ENCODE assay signal across 8 cellular contexts in the genomic region with DNA sequence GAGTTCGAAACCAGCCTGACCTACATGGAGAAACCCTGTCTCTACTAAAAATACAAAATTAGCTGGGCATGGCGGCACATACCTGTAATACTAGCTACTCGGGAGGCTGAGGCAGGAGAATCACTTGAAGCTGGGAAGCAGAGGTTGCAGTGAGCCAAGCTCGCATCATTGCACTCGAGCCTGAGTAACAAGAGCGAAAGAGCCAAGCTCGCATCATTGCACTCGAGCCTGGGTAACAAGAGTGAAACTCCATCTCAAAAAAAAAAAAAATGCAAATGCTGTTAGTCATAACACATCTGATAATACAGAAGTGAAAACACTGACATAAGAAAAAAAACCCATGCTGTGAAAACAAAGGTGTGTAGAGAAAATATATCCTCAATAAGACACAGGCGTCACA.
DNase-seq lines count a peak whose midpoint lies in the region; ATAC-seq, FAIRE-seq and TF ChIP-seq lines count a peak whose summit lies in the region.
"Not testable (repeated sequence)": the region's sequence is repeated elsewhere in the genome, so short reads cannot be mapped to it uniquely, and the experiment has no call there.

No MANE protein-coding gene starts in this region.

- peak; percentile 55 to 60; a peak in 2 of 4 replicates for TF ChIP-seq EP300 in GM12878 (IDR thresholded peaks at IDR 0.05; ENCODE audit: borderline replicate concordance in 1 of 2, control insufficient read depth in 1 of 2, low read depth in 2 of 2, low read length in 2 of 2)

- not testable (repeated sequence) for H3K9me3 ChIP-seq in OCI-LY7 (ENCODE audit: low read length); GM12878 (replicated peaks; ENCODE audit: control insufficient read depth, insufficient read depth, low read length)

- BruUV-seq in OCI-LY7 (replicated peaks; lab: Mats Ljungman, UMichigan); GM12878 (replicated peaks; lab: Mats Ljungman, UMichigan): not testable (repeated sequence)

- not testable (repeated sequence) for H3K9me2 ChIP-seq in OCI-LY7 (ENCODE audit: insufficient read depth, low read length)

- not testable (repeated sequence) for H3K36me3 ChIP-seq in OCI-LY7 (ENCODE audit: insufficient read depth, low read length); GM12878 (ENCODE audit: control insufficient read depth in 2 of 2, insufficient read depth in 2 of 2, low read length in 1 of 2)

- FAIRE-seq in GM12878 (lab: Jason Lieb, UNC) = peak; percentile 59

- peak overlapping the region; percentile 74 for H3K4me2 ChIP-seq in OCI-LY7 (ENCODE audit: low read length)
- H3K4me2 ChIP-seq in GM12878 (ENCODE audit: control insufficient read depth, insufficient read depth) = not testable (repeated sequence)

- H3K27me3 ChIP-seq in GM12878 (replicated peaks in 1 of 2; ENCODE audit: control insufficient read depth in 2 of 2, insufficient read depth in 2 of 2, low read length in 1 of 2) = not testable (repeated sequence)

- DNase-seq in GM10266 (ENCODE audit: extremely low spot score) = peak; percentile 17
- peak; percentile 88 for DNase-seq in OCI-LY7 (ENCODE audit: low spot score)
- peak; percentile 24 for DNase-seq in GM12878 (ENCODE audit: low read depth, low spot score)
- peak; percentile 26 for DNase-seq in stimulated activated CD8-positive, alpha-beta memory T cell treated with anti-CD3 and anti-CD28 coated beads, Interleukin-4, amount 100 ng/mL, for 48 hours

- not testable (repeated sequence) for TF ChIP-seq POLR2A in GM12878 (IDR thresholded peaks at IDR 0.05; ENCODE audit: low read depth, low read length)

- H3K4me1 ChIP-seq in OCI-LY7 (ENCODE audit: insufficient read depth, low read length, poor library complexity, severe bottlenecking) = peaks cover 60% of the 10 kb centered on the region
- H3K4me1 ChIP-seq in GM12878 (ENCODE audit: control insufficient read depth, insufficient read depth, low read length) = not testable (repeated sequence)

- H3K4me3 ChIP-seq in OCI-LY7 (ENCODE audit: low read depth, low read length, poor library complexity, severe bottlenecking) = peak overlapping the region; percentile 62
- H3K4me3 ChIP-seq in GM12878 = not testable (repeated sequence)

- not testable (repeated sequence) for H3K9ac ChIP-seq in GM12878 (ENCODE audit: control insufficient read depth, insufficient read depth, low read length)

- not testable (repeated sequence) for H4K20me1 ChIP-seq in OCI-LY7 (ENCODE audit: insufficient read depth, low read length); GM12878 (ENCODE audit: control insufficient read depth, insufficient read depth)

- POLR2A ChIA-PET in OCI-LY7 (lab: Charles Lee) = interaction anchor here (0.6 to 2.4 kb wide), 12 partner anchors 8 to 436 kb away, joined by 3 to 11 read pairs (median 3); no protein-coding TSS in a partner anchor
- POLR2A ChIA-PET in GM12878 (lab: Charles Lee) = not testable (repeated sequence)

- CTCF ChIA-PET in OCI-LY7 (lab: Charles Lee; ENCODE audit: unreplicated experiment) = interaction anchor here (0.7 kb wide), 1 partner anchor 152 kb away, joined by 3 read pairs; no protein-coding TSS in a partner anchor
- CTCF ChIA-PET in GM12878 (lab: Yijun Ruan, JAX) = interaction anchor here (0.9 kb wide), 1 partner anchor 201 kb away, joined by 3 read pairs; no protein-coding TSS in a partner anchor

- RAD21 ChIA-PET in GM12878 (lab: Charles Lee; ENCODE audit: unreplicated experiment) = not testable (repeated sequence)

- H3K79me2 ChIP-seq in OCI-LY7 (ENCODE audit: insufficient read depth, low read depth, low read length) = peaks cover 29% of the 10 kb centered on the region
- H3K79me2 ChIP-seq in GM12878 (ENCODE audit: control insufficient read depth, insufficient read depth, low read length) = not testable (repeated sequence)

- peak; percentile 100 for ATAC-seq in GM19023 (IDR thresholded peaks at IDR 0.05; ENCODE audit: unreplicated experiment)
- peak; percentile 99 for ATAC-seq in GM21515 (IDR thresholded peaks at IDR 0.05; ENCODE audit: unreplicated experiment)
- ATAC-seq in HG02884 (IDR thresholded peaks at IDR 0.05; ENCODE audit: unreplicated experiment) = peak; percentile 99
- ATAC-seq in HG03354 (IDR thresholded peaks at IDR 0.05; ENCODE audit: poor library complexity, severe bottlenecking, unreplicated experiment) = peak; percentile 100
- ATAC-seq in GM12878 = peak; percentile 98

- SMC1A ChIA-PET in GM12878 (lab: Charles Lee; ENCODE audit: uncharacterized antibody, unreplicated experiment) = interaction anchor here (0.7 kb wide), 1 partner anchor 194 kb away, joined by 3 read pairs; no protein-coding TSS in a partner anchor

- peak overlapping the region; percentile 73 for H3K27ac ChIP-seq in OCI-LY7 (ENCODE audit: low read depth, low read length, poor library complexity, severe bottlenecking)
- H3K27ac ChIP-seq in GM12878 (ENCODE audit: control insufficient read depth, insufficient read depth) = not testable (repeated sequence)

- TF ChIP-seq CTCF in GM10266 (IDR thresholded peaks at IDR 0.05; ENCODE audit: control insufficient read depth, insufficient read depth, low read depth, missing control alignments); OCI-LY7 (conservative IDR thresholded peaks at IDR 0.05; ENCODE audit: low read length); GM12878 (IDR thresholded peaks at IDR 0.05 in 2 of 3, conservative IDR thresholded peaks at IDR 0.05 in 1 of 3; ENCODE audit: control insufficient read depth in 2 of 3, extremely low read depth in 1 of 3, insufficient read depth in 1 of 3, low read depth in 3 of 3, low read length in 3 of 3): not testable (repeated sequence)

- in situ Hi-C loops in GM12878 (cut with MboI) = not testable (repeated sequence)

- H2AFZ ChIP-seq in OCI-LY7 (ENCODE audit: low read length) = peak overlapping the region; percentile 79
- H2AFZ ChIP-seq in GM12878 (ENCODE audit: control insufficient read depth, low read depth, low read length) = not testable (repeated sequence)

- intact Hi-C loops in OCI-LY7 (cut with micrococcal nuclease; ENCODE audit: unreplicated experiment) = loop anchor here (1.0 to 5.0 kb wide), 3 partner anchors 66 to 105 kb away; a partner anchor contains a TSS
- intact Hi-C loops in GM12878 (cut with micrococcal nuclease; ENCODE audit: unreplicated experiment) = not testable (repeated sequence)

- WGBS in GM12878 (ENCODE audit: insufficient coverage, insufficient replicate concordance, low lambda C conversion rate, missing lambda C conversion rate) = 0% methylated on average over 9 of the region's 9 CpGs

- not testable (repeated sequence) for TF ChIP-seq RAD21 in GM12878 (IDR thresholded peaks at IDR 0.05; ENCODE audit: insufficient read depth, low read depth, low read length)

TF ChIP-seq in GM12878, 131 proteins besides CTCF, POLR2A, EP300 and RAD21 (continues in another document):
- TF ChIP-seq, protein P1, sequence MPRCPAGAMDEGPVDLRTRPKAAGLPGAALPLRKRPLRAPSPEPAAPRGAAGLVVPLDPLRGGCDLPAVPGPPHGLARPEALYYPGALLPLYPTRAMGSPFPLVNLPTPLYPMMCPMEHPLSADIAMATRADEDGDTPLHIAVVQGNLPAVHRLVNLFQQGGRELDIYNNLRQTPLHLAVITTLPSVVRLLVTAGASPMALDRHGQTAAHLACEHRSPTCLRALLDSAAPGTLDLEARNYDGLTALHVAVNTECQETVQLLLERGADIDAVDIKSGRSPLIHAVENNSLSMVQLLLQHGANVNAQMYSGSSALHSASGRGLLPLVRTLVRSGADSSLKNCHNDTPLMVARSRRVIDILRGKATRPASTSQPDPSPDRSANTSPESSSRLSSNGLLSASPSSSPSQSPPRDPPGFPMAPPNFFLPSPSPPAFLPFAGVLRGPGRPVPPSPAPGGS (IDR thresholded peaks at IDR 0.05; ENCODE audit: borderline replicate concordance, insufficient read depth, low read depth, low read length, poor library complexity, severe bottlenecking) = peak; percentile 61
- peak; percentile 74; the same call in 1 of the 2 replicates for TF ChIP-seq MTA3 (IDR thresholded peaks at IDR 0.05; ENCODE audit: borderline replicate concordance, low read length)
- TF ChIP-seq, protein P2, sequence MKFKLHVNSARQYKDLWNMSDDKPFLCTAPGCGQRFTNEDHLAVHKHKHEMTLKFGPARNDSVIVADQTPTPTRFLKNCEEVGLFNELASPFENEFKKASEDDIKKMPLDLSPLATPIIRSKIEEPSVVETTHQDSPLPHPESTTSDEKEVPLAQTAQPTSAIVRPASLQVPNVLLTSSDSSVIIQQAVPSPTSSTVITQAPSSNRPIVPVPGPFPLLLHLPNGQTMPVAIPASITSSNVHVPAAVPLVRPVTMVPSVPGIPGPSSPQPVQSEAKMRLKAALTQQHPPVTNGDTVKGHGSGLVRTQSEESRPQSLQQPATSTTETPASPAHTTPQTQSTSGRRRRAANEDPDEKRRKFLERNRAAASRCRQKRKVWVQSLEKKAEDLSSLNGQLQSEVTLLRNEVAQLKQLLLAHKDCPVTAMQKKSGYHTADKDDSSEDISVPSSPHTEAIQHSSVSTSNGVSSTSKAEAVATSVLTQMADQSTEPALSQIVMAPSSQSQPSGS (IDR thresholded peaks at IDR 0.05; ENCODE audit: low read length) = peak; percentile 94
- TF ChIP-seq TCF7 (IDR thresholded peaks at IDR 0.05; ENCODE audit: borderline replicate concordance) = 0 out of 2 replicates have a peak, but pooled peaks have one; percentile 22
- peak; percentile 76; the same call in 1 of the 2 replicates for TF ChIP-seq MEF2A (IDR thresholded peaks at IDR 0.05; ENCODE audit: insufficient read depth, low read depth, low read length)
- peak; percentile 77; the same call in 1 of the 2 replicates for TF ChIP-seq JUND (IDR thresholded peaks at IDR 0.05; ENCODE audit: low read depth, low read length)
- TF ChIP-seq, protein P3, sequence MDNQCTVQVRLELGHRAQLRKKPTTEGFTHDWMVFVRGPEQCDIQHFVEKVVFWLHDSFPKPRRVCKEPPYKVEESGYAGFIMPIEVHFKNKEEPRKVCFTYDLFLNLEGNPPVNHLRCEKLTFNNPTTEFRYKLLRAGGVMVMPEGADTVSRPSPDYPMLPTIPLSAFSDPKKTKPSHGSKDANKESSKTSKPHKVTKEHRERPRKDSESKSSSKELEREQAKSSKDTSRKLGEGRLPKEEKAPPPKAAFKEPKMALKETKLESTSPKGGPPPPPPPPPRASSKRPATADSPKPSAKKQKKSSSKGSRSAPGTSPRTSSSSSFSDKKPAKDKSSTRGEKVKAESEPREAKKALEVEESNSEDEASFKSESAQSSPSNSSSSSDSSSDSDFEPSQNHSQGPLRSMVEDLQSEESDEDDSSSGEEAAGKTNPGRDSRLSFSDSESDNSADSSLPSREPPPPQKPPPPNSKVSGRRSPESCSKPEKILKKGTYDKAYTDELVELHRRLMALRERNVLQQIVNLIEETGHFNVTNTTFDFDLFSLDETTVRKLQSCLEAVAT (IDR thresholded peaks at IDR 0.05) = 0 out of 2 replicates have a peak, but pooled peaks have one; percentile 24
- TF ChIP-seq IRF4 (IDR thresholded peaks at IDR 0.05; ENCODE audit: low read depth, low read length) = peak; percentile 94
- TF ChIP-seq BMI1 (IDR thresholded peaks at IDR 0.05; ENCODE audit: borderline replicate concordance) = 0 out of 2 replicates have a peak, but pooled peaks have one; percentile 50

Comparison
In these comparisons a context has a peak if more than half of its experiments do, and no peak if none do; other contexts are left out.
1. DNase-seq: peak in every context shown above with its lines; median percentile 88 in OCI-LY7; 26 in stimulated activated CD8-positive, alpha-beta memory T cell treated with anti-CD3 and anti-CD28 coated beads, Interleukin-4, amount 100 ng/mL, for 48 hours; 24 in GM12878; 17 in GM10266.